17 cellular contexts compared by ENCODE assay signal in genomic region chr10:1009947-1010346, GRCh38. TPM values are rescaled to one million over a fixed set of nuclear protein-coding genes. Genes with fewer than 3 reads are reported as not detected.
"Had no signal": no experiment of that assay in that cellular context is flagged by ENCODE, and none has a peak within 500 bp of the region (broad histone marks: within the 10 kb centered on the region; RNA-seq: fewer than 3 reads in every experiment).

No MANE protein-coding gene starts in this region.

RNA-seq across cellular contexts. Expression of gene IDI2, which starts 15.7 kb away (rescaled TPM):
- total RNA-seq: activated B cell treated with CpG ODN at 0.5 μM for 24 hours; activated naive CD8-positive, alpha-beta T cell treated with anti-CD3 and anti-CD28 coated beads, Interleukin-2, amount 10 ng/mL, durations not matched to agents 7 days and 5 days; astrocyte; chondrocyte; esophagus mucosa; kidney; left colon; liver; mammary epithelial cell; mucosa of gallbladder; neural crest cell; pancreas; prostate gland; sciatic nerve; suprapubic skin; T-helper 2 cell treated with Interferon-gamma antibody and Interleukin-4, amounts not matched to agents 100 ng/mL and 5 ng/mL, for 36 hours; upper lobe of right lung had no signal
- polyA plus RNA-seq: liver, mammary epithelial cell had no signal
